ENCODE assay signal across 11 cellular contexts in genomic region chr20:18666803-18667460, GRCh38.
A peak's percentile ranks its signal among the peaks of the same experiment; 100 is the strongest.
DNase-seq lines count a peak whose midpoint lies in the region; ATAC-seq lines count a peak whose summit lies in the region.
"Had no signal": no experiment of that assay in that cellular context is flagged by ENCODE, and none has a peak within 500 bp of the region (broad histone marks: within the 10 kb centered on the region; RNA-seq: fewer than 3 reads in every experiment).

No MANE protein-coding gene starts in this region.

- DNase-seq in NCI-H1092 (lab: John Stamatoyannopoulos, UW) (peak; percentile 97), NCI-H2081 treated with DMSO at 0.1 percent for 48 hours (lab: John Stamatoyannopoulos, UW) (peak; percentile 51), NCI-H748 treated with DMSO at 0.1 percent for 48 hours (lab: John Stamatoyannopoulos, UW) (peak; percentile 97), midbrain (lab: John Stamatoyannopoulos, UW) (peak; percentile 3), LoVo (ENCODE audit: low spot score) (no peak)
- DNase-seq: activated CD4-positive, CD25-positive, alpha-beta regulatory T cell treated with anti-CD3 and anti-CD28 coated beads, Interleukin-2, amount 50 U/mL, for 72 hours; aorta; immature natural killer cell; substantia nigra had no signal

- ATAC-seq in HG02678 (IDR thresholded peaks at IDR 0.05; ENCODE audit: unreplicated experiment) (no peak), HG02571 (IDR thresholded peaks at IDR 0.05; ENCODE audit: unreplicated experiment) (no peak)
